In genomic region chrX:2159393-2159792, GRCh38 we compare ENCODE assay signal across 21 cellular contexts.
DNase-seq lines count a peak whose midpoint lies in the region; ATAC-seq, FAIRE-seq and TF ChIP-seq lines count a peak whose summit lies in the region.
"Had no signal": no experiment of that assay in that cellular context is flagged by ENCODE, and none has a peak within 500 bp of the region (broad histone marks: within the 10 kb centered on the region; RNA-seq: fewer than 3 reads in every experiment).

No MANE protein-coding gene starts in this region.

- ATAC-seq in K562 = peak; percentile 39; the same call in 2 of the 3 replicates
- no peak for ATAC-seq in HG02981 (IDR thresholded peaks at IDR 0.05; ENCODE audit: unreplicated experiment)
- ATAC-seq in WTC11 = no peak
- ATAC-seq: GM23338 had no signal

- peaks cover 44% of the 10 kb centered on the region for H3K9me3 Mint-ChIP-seq in WTC11

- H4K20me1 ChIP-seq in K562 (replicated peaks; ENCODE audit: control insufficient read depth, insufficient read depth, low read length) = no peaks in the 10 kb centered on the region; the same call in 1 of the 2 replicates

- no peak overlapping the region for H3K4me3 Mint-ChIP-seq in WTC11
- H3K4me3 Mint-ChIP-seq: B cell, GM23338 had no signal

- no peak for TF ChIP-seq POLR2A in K562 (conservative IDR thresholded peaks at IDR 0.05)

- TF ChIP-seq CTCF in K562 (IDR thresholded peaks at IDR 0.05 in 2 of 3, conservative IDR thresholded peaks at IDR 0.05 in 1 of 3; ENCODE audit: insufficient read depth in 2 of 3, low read depth in 1 of 3, low read length in 3 of 3) = no peak
- no peak for TF ChIP-seq CTCF in WTC11 (IDR thresholded peaks at IDR 0.05)

- no peak overlapping the region for H2AFZ ChIP-seq in K562 (ENCODE audit: low read depth, low read length)
- H2AFZ ChIP-seq: GM23338, PC-9 had no signal

- TF ChIP-seq EP300 in K562 (IDR thresholded peaks at IDR 0.05; ENCODE audit: low read length) = peak; percentile 48

- H3K4me1 ChIP-seq in K562 (replicated peaks in 1 of 2; ENCODE audit: control insufficient read depth in 2 of 2, insufficient read depth in 2 of 2, low read length in 2 of 2) (peaks cover 0 to 14% of the 10 kb centered on the region in 2 experiments; a peak in 3 of 5 replicates), small intestine (ENCODE audit: control insufficient read depth in 2 of 2, insufficient read depth in 1 of 2, low read depth in 1 of 2, low read length in 1 of 2) (no peaks in the 10 kb centered on the region)

- no peak overlapping the region for H3K9ac ChIP-seq in K562 (ENCODE audit: insufficient read depth in 1 of 2, low read depth in 2 of 2, low read length in 2 of 2)

- no peak overlapping the region for H3K27ac ChIP-seq in K562 (ENCODE audit: extremely low read depth, low read depth, low read length)
- H3K27ac ChIP-seq in small intestine (ENCODE audit: low read depth in 1 of 2, low read length in 1 of 2) = no peak overlapping the region
- H3K27ac ChIP-seq: PC-9 had no signal

- whole genome bisulfite sequencing in K562 (ENCODE audit: insufficient coverage, low coverage, missing lambda C conversion rate) = 0% methylated on average over 4 of the region's 4 CpGs
- WGBS in small intestine, 3 donors = 61 to 78% (median 64%) methylated on average over 4 of the region's 4 CpGs

- no peak for TF ChIP-seq RAD21 in K562 (CRISPR knock-in tag; conservative IDR thresholded peaks at IDR 0.05 in 1 of 2, IDR thresholded peaks at IDR 0.05 in 1 of 2)

- H3K4me2 ChIP-seq in K562 (ENCODE audit: insufficient read depth, low read length) = no peak overlapping the region
- H3K4me2 ChIP-seq: GM23338, PC-9 had no signal

- BruUV-seq in K562 (replicated peaks; lab: Mats Ljungman, UMichigan) = no TSS peak

- no peaks in the 10 kb centered on the region for H3K9me1 ChIP-seq in K562 (ENCODE audit: control insufficient read depth, insufficient read depth, low read length)

- H3K79me2 ChIP-seq in K562 (ENCODE audit: control insufficient read depth, insufficient read depth, low read length) = no peaks in the 10 kb centered on the region

- H3K27ac Mint-ChIP-seq in WTC11 = no peak overlapping the region
- H3K27ac Mint-ChIP-seq: B cell, GM23338 had no signal

- POLR2A ChIA-PET in K562 (lab: Yijun Ruan, JAX) = no interaction called here
- POLR2A ChIA-PET in WTC11 (lab: Charles Lee) = no interaction called here

- peak; percentile 74 for DNase-seq in NCI-H2171 treated with DMSO at 0.1 percent for 48 hours (lab: John Stamatoyannopoulos, UW)
- no peak for DNase-seq in NCI-H2171 (lab: John Stamatoyannopoulos, UW)
- peak; percentile 16 for DNase-seq in NOMO-1 treated with dmso at 0.1 percent for 144 hours (lab: John Stamatoyannopoulos, UW; ENCODE audit: unreplicated experiment)
- DNase-seq in K562 (ENCODE audit: extremely low read depth in 1 of 4, low spot score in 3 of 4) = peak in 3 of 4 experiments; percentile 10 to 44 (median 15)
- DNase-seq in small intestine = no peak
- no peak for DNase-seq in activated CD4-positive, alpha-beta T cell treated with anti-CD3 and anti-CD28 coated beads, Interleukin-2, amount 50 U/mL, for 1 hour
- DNase-seq in WTC11 (ENCODE audit: low spot score) = no peak
- DNase-seq: 8988T, COR-L47, HCEC 1CT, NCI-H1048, NCI-H1436, NCI-H2029, NCI-H446, NCI-H526 treated with DMSO at 0.1 percent for 48 hours, PC-9 had no signal

- intact Hi-C loops in K562 (cut with micrococcal nuclease) = no loop called here

- H3K4me3 ChIP-seq in K562 (no peak overlapping the region), small intestine (ENCODE audit: low read depth in 1 of 2, low read length in 2 of 2) (no peak overlapping the region)
- H3K4me3 ChIP-seq: GM23338, PC-9 had no signal

- H3K36me3 ChIP-seq in K562 (ENCODE audit: control insufficient read depth, insufficient read depth, low read length) (no peaks in the 10 kb centered on the region), small intestine (ENCODE audit: control insufficient read depth in 2 of 2, insufficient read depth in 2 of 2, low read length in 2 of 2) (no peaks in the 10 kb centered on the region)

- FAIRE-seq in K562 (lab: Jason Lieb, UNC) (no peak), small intestine (lab: Jason Lieb, UNC) (no peak)
- FAIRE-seq: GM12891, GM19239 had no signal

- H3K9me3 ChIP-seq in K562 (replicated peaks; ENCODE audit: control insufficient read depth, insufficient read depth, low read depth, low read length) = no peaks in the 10 kb centered on the region
- no peaks in the 10 kb centered on the region for H3K9me3 ChIP-seq in small intestine (ENCODE audit: control insufficient read depth, low read depth)

- H3K36me3 Mint-ChIP-seq in WTC11 = peaks cover 37% of the 10 kb centered on the region

- H3K27me3 Mint-ChIP-seq in WTC11 (ENCODE audit: low read depth) = no peaks in the 10 kb centered on the region; the same call in 1 of the 2 replicates
- H3K27me3 Mint-ChIP-seq: B cell had no signal

- no peaks in the 10 kb centered on the region for H3K4me1 Mint-ChIP-seq in WTC11
- H3K4me1 Mint-ChIP-seq: B cell, GM23338 had no signal

- CTCF ChIA-PET in K562 (lab: Yijun Ruan, JAX; ENCODE audit: low intra/inter-chr PET ratio) = no interaction called here
- CTCF ChIA-PET in WTC11 (lab: Charles Lee) = no interaction called here

- H3K27me3 ChIP-seq in K562 (ENCODE audit: control insufficient read depth in 2 of 2, insufficient read depth in 2 of 2, low read length in 2 of 2) (no peaks in the 10 kb centered on the region), small intestine (ENCODE audit: control insufficient read depth in 2 of 2, insufficient read depth in 2 of 2, low read length in 2 of 2) (no peaks in the 10 kb centered on the region)

- in situ Hi-C loops in K562 (cut with MboI) = no loop called here

TF ChIP-seq in K562, 482 proteins besides CTCF, POLR2A, EP300 and RAD21 (continues in another document):
- TF ChIP-seq PML (IDR thresholded peaks at IDR 0.05; ENCODE audit: low read length) (peak; percentile 46; the same call in 1 of the 2 replicates), NBN (IDR thresholded peaks at IDR 0.05; ENCODE audit: low read depth) (no peak), TEAD1 (CRISPR knock-in tag; IDR thresholded peaks at IDR 0.05) (no peak), NCOR1 (IDR thresholded peaks at IDR 0.05) (peak; percentile 62), SMARCA5 (IDR thresholded peaks at IDR 0.05) (no peak), MTA2 (IDR thresholded peaks at IDR 0.05; ENCODE audit: low read depth) (peak; percentile 56), GATA2 (CRISPR knock-in tag; IDR thresholded peaks at IDR 0.05) (peak; percentile 54; the same call in 1 of the 2 replicates), CHD4 (IDR thresholded peaks at IDR 0.05; ENCODE audit: insufficient read depth, insufficient replicate concordance, low read depth, low read length, poor library complexity, severe bottlenecking) (no peak)
- TF ChIP-seq, protein P1, sequence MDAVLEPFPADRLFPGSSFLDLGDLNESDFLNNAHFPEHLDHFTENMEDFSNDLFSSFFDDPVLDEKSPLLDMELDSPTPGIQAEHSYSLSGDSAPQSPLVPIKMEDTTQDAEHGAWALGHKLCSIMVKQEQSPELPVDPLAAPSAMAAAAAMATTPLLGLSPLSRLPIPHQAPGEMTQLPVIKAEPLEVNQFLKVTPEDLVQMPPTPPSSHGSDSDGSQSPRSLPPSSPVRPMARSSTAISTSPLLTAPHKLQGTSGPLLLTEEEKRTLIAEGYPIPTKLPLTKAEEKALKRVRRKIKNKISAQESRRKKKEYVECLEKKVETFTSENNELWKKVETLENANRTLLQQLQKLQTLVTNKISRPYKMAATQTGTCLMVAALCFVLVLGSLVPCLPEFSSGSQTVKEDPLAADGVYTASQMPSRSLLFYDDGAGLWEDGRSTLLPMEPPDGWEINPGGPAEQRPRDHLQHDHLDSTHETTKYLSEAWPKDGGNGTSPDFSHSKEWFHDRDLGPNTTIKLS (IDR thresholded peaks at IDR 0.05; ENCODE audit: borderline replicate concordance, low read depth) = no peak
- TF ChIP-seq, protein P2, sequence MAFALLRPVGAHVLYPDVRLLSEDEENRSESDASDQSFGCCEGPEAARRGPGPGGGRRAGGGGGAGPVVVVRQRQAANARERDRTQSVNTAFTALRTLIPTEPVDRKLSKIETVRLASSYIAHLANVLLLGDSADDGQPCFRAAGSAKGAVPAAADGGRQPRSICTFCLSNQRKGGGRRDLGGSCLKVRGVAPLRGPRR (CRISPR knock-in tag; IDR thresholded peaks at IDR 0.05) = no peak

TF ChIP-seq in WTC11, 78 proteins besides CTCF, POLR2A, EP300 and RAD21:
- TF ChIP-seq NR2C2 (CRISPR knock-in tag; IDR thresholded peaks at IDR 0.05) (no peak), NR1H2 (CRISPR knock-in tag; IDR thresholded peaks at IDR 0.05) (no peak)
TF ChIP-seq in WTC11: peak in this region for 0.

Comparison
In these comparisons a context has a peak if more than half of its experiments do, and no peak if none do; other contexts are left out.
1. DNase-seq: peak in NCI-H2171 treated with DMSO at 0.1 percent for 48 hours (single experiment), NOMO-1 treated with dmso at 0.1 percent for 144 hours (single experiment) and K562 (3 of 4); none in NCI-H2171 (single experiment), small intestine (single experiment), activated CD4-positive, alpha-beta T cell treated with anti-CD3 and anti-CD28 coated beads, Interleukin-2, amount 50 U/mL, for 1 hour (single experiment) and WTC11 (single experiment).